Comparison of ENCODE assay signal across 14 cellular contexts in genomic region chr9:91234523-91234922, GRCh38.
DNase-seq lines count a peak whose midpoint lies in the region; ATAC-seq and TF ChIP-seq lines count a peak whose summit lies in the region.
"Had no signal": no experiment of that assay in that cellular context is flagged by ENCODE, and none has a peak within 500 bp of the region (broad histone marks: within the 10 kb centered on the region; RNA-seq: fewer than 3 reads in every experiment).

No MANE protein-coding gene starts in this region.

- no peaks in the 10 kb centered on the region for H4K20me1 ChIP-seq in HCT116 (ENCODE audit: insufficient read depth)
- H4K20me1 ChIP-seq in PC-3 (ENCODE audit: low read length): no peaks in the 10 kb centered on the region

- TF ChIP-seq POLR2A in HCT116 (IDR thresholded peaks at IDR 0.05; ENCODE audit: borderline replicate concordance, extremely low read depth, insufficient read depth, insufficient read length): no peak

- no peak overlapping the region for H4K8ac ChIP-seq in mesenchymal stem cell (ENCODE audit: low read length)

- no peaks in the 10 kb centered on the region for H3F3A ChIP-seq in PC-3 (ENCODE audit: low read length, unreplicated experiment)

- no peaks in the 10 kb centered on the region for H3K9me2 ChIP-seq in HCT116 (ENCODE audit: insufficient read depth)
- no peaks in the 10 kb centered on the region for H3K9me2 ChIP-seq in PC-3 (replicated peaks; ENCODE audit: low read length)

- H2BK5ac ChIP-seq in mesenchymal stem cell (ENCODE audit: low read depth, low read length, poor library complexity, severe bottlenecking): no peak overlapping the region

- intact Hi-C loops in activated CD4-positive, alpha-beta T cell treated with anti-CD3 and anti-CD28 coated beads for 36 hours (cut with DNase I, micrococcal nuclease): no loop called here
- intact Hi-C loops in HCT116 (cut with micrococcal nuclease): no loop called here
- intact Hi-C loops in PC-3 (cut with micrococcal nuclease): no loop called here

- no peaks in the 10 kb centered on the region for H3K9me3 Mint-ChIP-seq in activated CD4-positive, alpha-beta T cell treated with anti-CD3 and anti-CD28 coated beads for 36 hours (ENCODE audit: low read depth)
- H3K9me3 Mint-ChIP-seq in activated CD8-positive, alpha-beta T cell treated with anti-CD3 and anti-CD28 coated beads, Interleukin-2, amount 10 ng/mL, durations not matched to agents 7 days and 5 days (ENCODE audit: insufficient read depth): no peaks in the 10 kb centered on the region

- peak; percentile 37 for DNase-seq in activated CD4-positive, alpha-beta T cell treated with anti-CD3 and anti-CD28 coated beads for 36 hours
- no peak for DNase-seq in activated CD4-positive, alpha-beta T cell treated with anti-CD3 and anti-CD28 coated beads, Interleukin-2, amount 50 U/mL, for 1 hour
- DNase-seq in HCT116 (ENCODE audit: low read depth, low spot score) (no peak), mesenchymal stem cell (peak; percentile 29), PC-3 (no peak), NOMO-1 treated with dmso at 0.1 percent for 144 hours (lab: John Stamatoyannopoulos, UW; ENCODE audit: unreplicated experiment) (no peak)
- peak; percentile 38 for DNase-seq in activated CD8-positive, alpha-beta T cell treated with anti-CD3 and anti-CD28 coated beads, Interleukin-2, amount 10 ng/mL, durations not matched to agents 7 days and 5 days
- DNase-seq in stimulated activated CD4-positive, alpha-beta T cell treated with anti-CD3 and anti-CD28 coated beads, Interleukin-12 subunit alpha, Interleukin-12 subunit beta, amount 100 ng/mL, for 4 hours: no peak
- DNase-seq: Calu3; NCI-H1436 treated with DMSO at 0.1 percent for 48 hours; NCI-H2081; NCI-H526 treated with DMSO at 0.1 percent for 48 hours; NK-92 treated with Interleukin-12 subunit alpha and Interleukin-12 subunit beta, amount 100 ng/mL, for 24 hours had no signal

- POLR2A ChIA-PET in activated CD4-positive, alpha-beta T cell treated with anti-CD3 and anti-CD28 coated beads for 36 hours (lab: Charles Lee): no interaction called here
- POLR2A ChIA-PET in HCT116 (lab: Charles Lee) (no interaction called here), PC-3 (lab: Charles Lee; ENCODE audit: unreplicated experiment) (no interaction called here)
- POLR2A ChIA-PET in activated CD8-positive, alpha-beta T cell treated with anti-CD3 and anti-CD28 coated beads, Interleukin-2, amount 10 ng/mL, durations not matched to agents 7 days and 5 days (lab: Charles Lee): no interaction called here

- H3K27ac Mint-ChIP-seq in activated CD4-positive, alpha-beta T cell treated with anti-CD3 and anti-CD28 coated beads for 36 hours: no peak overlapping the region
- H3K27ac Mint-ChIP-seq in activated CD8-positive, alpha-beta T cell treated with anti-CD3 and anti-CD28 coated beads, Interleukin-2, amount 10 ng/mL, durations not matched to agents 7 days and 5 days: no peak overlapping the region

- H3K79me2 ChIP-seq in HCT116 (ENCODE audit: insufficient read depth, low read length) (no peaks in the 10 kb centered on the region), PC-3 (ENCODE audit: low read length) (no peaks in the 10 kb centered on the region)

- H3K9ac ChIP-seq in HCT116 (ENCODE audit: low read length) (no peak overlapping the region), mesenchymal stem cell (ENCODE audit: low read length) (no peak overlapping the region), PC-3 (ENCODE audit: low read length) (no peak overlapping the region)

- TF ChIP-seq RAD21 in HCT116 (IDR thresholded peaks at IDR 0.05; ENCODE audit: low read depth): no peak

- H3K4me1 ChIP-seq in HCT116 (ENCODE audit: control insufficient read depth in 1 of 2, insufficient read depth in 2 of 2, low read length in 2 of 2) (no peaks in the 10 kb centered on the region), mesenchymal stem cell (ENCODE audit: control insufficient read depth, insufficient read depth, low read depth, low read length) (no peaks in the 10 kb centered on the region), PC-3 (ENCODE audit: insufficient read depth, low read length) (no peaks in the 10 kb centered on the region)

- peaks cover 20% of the 10 kb centered on the region for H3K36me3 Mint-ChIP-seq in activated CD4-positive, alpha-beta T cell treated with anti-CD3 and anti-CD28 coated beads for 36 hours (ENCODE audit: low read depth)
- no peaks in the 10 kb centered on the region for H3K36me3 Mint-ChIP-seq in activated CD8-positive, alpha-beta T cell treated with anti-CD3 and anti-CD28 coated beads, Interleukin-2, amount 10 ng/mL, durations not matched to agents 7 days and 5 days (ENCODE audit: low read depth)

- H3K27ac ChIP-seq in HCT116 (ENCODE audit: low read depth, low read length) (no peak overlapping the region), mesenchymal stem cell (ENCODE audit: low read length, poor library complexity, severe bottlenecking) (no peak overlapping the region), PC-3 (ENCODE audit: low read length) (no peak overlapping the region)
- H3K27ac ChIP-seq: SK-N-MC had no signal

- H3K4me3 ChIP-seq in HCT116 (replicated peaks in 1 of 2; ENCODE audit: low read depth in 1 of 2, low read length in 2 of 2) (no peak overlapping the region), mesenchymal stem cell (ENCODE audit: insufficient read depth in 1 of 2, low read depth in 1 of 2, low read length in 2 of 2) (no peak overlapping the region), PC-3 (ENCODE audit: low read length) (no peak overlapping the region)
- H3K4me3 ChIP-seq: SK-N-MC had no signal

- no peaks in the 10 kb centered on the region for H3K4me1 Mint-ChIP-seq in activated CD4-positive, alpha-beta T cell treated with anti-CD3 and anti-CD28 coated beads for 36 hours
- no peaks in the 10 kb centered on the region for H3K4me1 Mint-ChIP-seq in activated CD8-positive, alpha-beta T cell treated with anti-CD3 and anti-CD28 coated beads, Interleukin-2, amount 10 ng/mL, durations not matched to agents 7 days and 5 days (ENCODE audit: low read depth)

- H3K4me2 ChIP-seq in HCT116 (ENCODE audit: low read length): no peak overlapping the region
- no peak overlapping the region for H3K4me2 ChIP-seq in mesenchymal stem cell (ENCODE audit: low read length, poor library complexity, severe bottlenecking)
- no peak overlapping the region for H3K4me2 ChIP-seq in PC-3 (ENCODE audit: low read length)

- ATAC-seq in activated CD4-positive, alpha-beta T cell treated with anti-CD3 and anti-CD28 coated beads for 36 hours: no peak
- ATAC-seq in HCT116 (no peak), PC-3 (no peak)
- ATAC-seq in activated CD8-positive, alpha-beta T cell treated with anti-CD3 and anti-CD28 coated beads, Interleukin-2, amount 10 ng/mL, durations not matched to agents 7 days and 5 days: no peak

- H3K4ac ChIP-seq in mesenchymal stem cell (ENCODE audit: low read depth in 1 of 2, low read length in 2 of 2): no peak overlapping the region

- H2BK12ac ChIP-seq in mesenchymal stem cell (ENCODE audit: low read length in 2 of 2): no peak overlapping the region

- H3K27me3 Mint-ChIP-seq in activated CD4-positive, alpha-beta T cell treated with anti-CD3 and anti-CD28 coated beads for 36 hours: no peaks in the 10 kb centered on the region
- no peaks in the 10 kb centered on the region for H3K27me3 Mint-ChIP-seq in activated CD8-positive, alpha-beta T cell treated with anti-CD3 and anti-CD28 coated beads, Interleukin-2, amount 10 ng/mL, durations not matched to agents 7 days and 5 days (ENCODE audit: low read depth)

- no peak overlapping the region for H3K14ac ChIP-seq in mesenchymal stem cell (ENCODE audit: low read length in 2 of 2)

- H2AFZ ChIP-seq in HCT116 (ENCODE audit: low read depth, low read length, poor library complexity, severe bottlenecking) (no peak overlapping the region), mesenchymal stem cell (ENCODE audit: low read depth, low read length) (no peak overlapping the region), PC-3 (ENCODE audit: low read length) (no peak overlapping the region)

- no CpG with 5 or more reads among the region's 2 CpGs for WGBS in mesenchymal stem cell

- no peak overlapping the region for H3K18ac ChIP-seq in mesenchymal stem cell (ENCODE audit: low read depth in 1 of 2, low read length in 2 of 2)

- H3K4me3 Mint-ChIP-seq in activated CD4-positive, alpha-beta T cell treated with anti-CD3 and anti-CD28 coated beads for 36 hours: no peak overlapping the region
- no peak overlapping the region for H3K4me3 Mint-ChIP-seq in activated CD8-positive, alpha-beta T cell treated with anti-CD3 and anti-CD28 coated beads, Interleukin-2, amount 10 ng/mL, durations not matched to agents 7 days and 5 days

- H2BK120ac ChIP-seq in mesenchymal stem cell (ENCODE audit: low read depth, low read length): no peak overlapping the region

- H3K9me3 ChIP-seq in HCT116 (ENCODE audit: control insufficient read depth in 1 of 2, insufficient read depth in 1 of 2, low read depth in 1 of 2, low read length in 2 of 2): no peaks in the 10 kb centered on the region
- H3K9me3 ChIP-seq in mesenchymal stem cell (ENCODE audit: control insufficient read depth, low read length): no peaks in the 10 kb centered on the region
- no peaks in the 10 kb centered on the region for H3K9me3 ChIP-seq in PC-3 (ENCODE audit: low read length)

- no peaks in the 10 kb centered on the region for H3K27me3 ChIP-seq in HCT116 (ENCODE audit: insufficient read depth, low read length)
- H3K27me3 ChIP-seq in mesenchymal stem cell (ENCODE audit: control insufficient read depth in 1 of 2, insufficient read depth in 1 of 2, low read length in 2 of 2): no peaks in the 10 kb centered on the region
- no peaks in the 10 kb centered on the region for H3K27me3 ChIP-seq in PC-3 (ENCODE audit: low read length)

- H3K23ac ChIP-seq in mesenchymal stem cell (ENCODE audit: low read length in 2 of 2): no peak overlapping the region

- BruUV-seq in HCT116 (replicated peaks; lab: Mats Ljungman, UMichigan): no TSS peak
- BruUV-seq in PC-3 (replicated peaks; lab: Mats Ljungman, UMichigan): no TSS peak

- RAD21 ChIA-PET in HCT116 (lab: Charles Lee; ENCODE audit: low non-redundant PET in 1 of 2, low total read pairs in 2 of 2, uncharacterized antibody in 2 of 2, unreplicated experiment in 2 of 2): no interaction called here

- H3K79me1 ChIP-seq in mesenchymal stem cell (replicated peaks; ENCODE audit: low read length, poor library complexity, severe bottlenecking): peaks cover 2% of the 10 kb centered on the region

- H4K91ac ChIP-seq in mesenchymal stem cell (ENCODE audit: low read length): no peak overlapping the region

- H3K36me3 ChIP-seq in HCT116 (ENCODE audit: control insufficient read depth in 1 of 2, insufficient read depth in 2 of 2, low read length in 2 of 2) (no peaks in the 10 kb centered on the region), mesenchymal stem cell (ENCODE audit: control insufficient read depth in 1 of 2, insufficient read depth in 2 of 2, low read depth in 1 of 2, low read length in 2 of 2) (no peaks in the 10 kb centered on the region), PC-3 (ENCODE audit: low read depth, low read length) (no peaks in the 10 kb centered on the region)

- CTCF ChIA-PET in activated CD4-positive, alpha-beta T cell treated with anti-CD3 and anti-CD28 coated beads for 36 hours (lab: Charles Lee): no interaction called here
- CTCF ChIA-PET in HCT116 (lab: Charles Lee): no interaction called here
- CTCF ChIA-PET in activated CD8-positive, alpha-beta T cell treated with anti-CD3 and anti-CD28 coated beads, Interleukin-2, amount 10 ng/mL, durations not matched to agents 7 days and 5 days (lab: Charles Lee): no interaction called here
- CTCF ChIA-PET in PC-3 (lab: Charles Lee): no interaction called here

- TF ChIP-seq CTCF in HCT116 (IDR thresholded peaks at IDR 0.05 in 2 of 3, conservative IDR thresholded peaks at IDR 0.05 in 1 of 3; ENCODE audit: borderline replicate concordance in 1 of 3, insufficient read depth in 1 of 3, low read depth in 2 of 3, low read length in 2 of 3): no peak
- no peak for TF ChIP-seq CTCF in PC-3 (conservative IDR thresholded peaks at IDR 0.05; ENCODE audit: low read depth, low read length)

- H2BK15ac ChIP-seq in mesenchymal stem cell (ENCODE audit: low read depth, poor library complexity, severe bottlenecking): no peak overlapping the region

- no peak overlapping the region for H2AK5ac ChIP-seq in mesenchymal stem cell (ENCODE audit: low read length, severe bottlenecking)

Comparison
In these comparisons a context has a peak if more than half of its experiments do, and no peak if none do; other contexts are left out.
1. DNase-seq: peak in activated CD4-positive, alpha-beta T cell treated with anti-CD3 and anti-CD28 coated beads for 36 hours (single experiment), activated CD8-positive, alpha-beta T cell treated with anti-CD3 and anti-CD28 coated beads, Interleukin-2, amount 10 ng/mL, durations not matched to agents 7 days and 5 days (single experiment) and mesenchymal stem cell (single experiment); none in activated CD4-positive, alpha-beta T cell treated with anti-CD3 and anti-CD28 coated beads, Interleukin-2, amount 50 U/mL, for 1 hour (single experiment), HCT116 (single experiment), PC-3 (single experiment), NOMO-1 treated with dmso at 0.1 percent for 144 hours (single experiment) and stimulated activated CD4-positive, alpha-beta T cell treated with anti-CD3 and anti-CD28 coated beads, Interleukin-12 subunit alpha, Interleukin-12 subunit beta, amount 100 ng/mL, for 4 hours (single experiment).